20 cellular contexts compared by ENCODE assay signal in genomic region chr4:3641501-3641900, GRCh38.
"Had no signal": no experiment of that assay in that cellular context is flagged by ENCODE, and none has a peak within 500 bp of the region (broad histone marks: within the 10 kb centered on the region; RNA-seq: fewer than 3 reads in every experiment).

No MANE protein-coding gene starts in this region.

- H3K36me3 ChIP-seq: SJCRH30 had no signal

- H3K4me3 ChIP-seq: SJCRH30 had no signal

- ATAC-seq: SK-N-SH treated with all-trans-retinoic acid at 6 μM for 48 hours had no signal

- DNase-seq: IMR-90, Kasumi-1, KG1, MM.1S, NCI-H1092 treated with DMSO at 0.1 percent for 48 hours, NCI-H1436, NCI-H187, NCI-H2029, NCI-H2081 treated with DMSO at 0.1 percent for 48 hours, NCI-H2171, NCI-H226, NCI-H446, NCI-H510A, NCI-H524 treated with DMSO at 0.1 percent for 48 hours, NCI-H69, NCI-H774, RPMI8226, SHP77 treated with DMSO at 0.1 percent for 48 hours, SJCRH30 had no signal

- H3K27ac ChIP-seq: SJCRH30 had no signal
